ENCODE assay signal across 11 cellular contexts in the genomic region with DNA sequence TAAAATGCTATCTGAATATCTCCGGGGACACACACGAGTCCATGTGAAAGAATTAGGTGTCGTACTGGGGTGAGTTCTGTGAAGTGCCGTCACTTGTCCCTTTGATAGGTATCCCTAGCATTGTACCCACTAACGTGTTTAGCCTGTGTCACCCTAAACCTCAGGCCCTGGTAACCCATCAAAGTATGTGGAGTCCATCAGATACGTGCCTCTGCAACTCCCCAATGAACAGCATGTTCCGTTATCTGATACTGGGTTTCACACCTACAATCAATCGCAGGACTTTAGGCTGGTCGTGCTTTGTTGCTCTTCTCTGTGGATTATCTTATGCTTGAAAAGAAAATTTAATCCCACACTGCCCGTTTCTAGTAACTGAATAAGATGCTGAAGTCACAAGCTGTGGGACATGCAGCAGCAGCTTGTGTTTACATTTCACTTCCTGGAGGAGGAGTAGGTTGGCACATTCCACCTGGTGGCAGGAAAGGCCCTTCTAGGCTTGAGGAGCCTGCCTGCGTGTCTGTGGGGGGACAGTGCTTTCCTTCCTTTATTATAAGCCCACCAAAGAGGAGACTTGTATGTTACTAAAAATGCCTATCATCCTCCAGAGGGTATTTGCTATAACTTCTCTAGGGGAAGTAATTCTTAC.
DNase-seq lines count a peak whose midpoint lies in the region; ATAC-seq, FAIRE-seq and TF ChIP-seq lines count a peak whose summit lies in the region.
"Had no signal": no experiment of that assay in that cellular context is flagged by ENCODE, and none has a peak within 500 bp of the region (broad histone marks: within the 10 kb centered on the region; RNA-seq: fewer than 3 reads in every experiment).

No MANE protein-coding gene starts in this region.

- no peak for FAIRE-seq in A549 (lab: Jason Lieb, UNC)

- no peak for TF ChIP-seq EP300 in A549 (IDR thresholded peaks at IDR 0.05)

- peak; percentile 17 to 24; a peak in 2 of 5 replicates for TF ChIP-seq RAD21 in A549 (conservative IDR thresholded peaks at IDR 0.05 in 1 of 2, IDR thresholded peaks at IDR 0.05 in 1 of 2)

- DNase-seq in A549 (ENCODE audit: low read depth in 1 of 2, low spot score in 1 of 2) (peak in 1 of 2 experiments; percentile 23), H7 (peak; percentile 24), brain microvascular endothelial cell (peak; percentile 20), right lobe of liver (no peak), NCI-H1417 treated with DMSO at 0.1 percent for 48 hours (lab: John Stamatoyannopoulos, UW) (no peak), globus pallidus (ENCODE audit: low spot score) (no peak), hepatic stellate cell (ENCODE audit: low spot score) (no peak)
- DNase-seq: COR-L47, GM23248 had no signal

- H3K27ac ChIP-seq in A549 (peak overlapping the region; percentile 17 to 35; a peak in 4 of 6 replicates), brain microvascular endothelial cell (peak overlapping the region; percentile 60), right lobe of liver (no peak overlapping the region)
- H3K27ac ChIP-seq: GM23248 had no signal

- no peaks in the 10 kb centered on the region for H3K36me3 ChIP-seq in H7 (replicated peaks; ENCODE audit: control insufficient read depth, insufficient read depth, low read length)
- H3K36me3 ChIP-seq in brain microvascular endothelial cell (replicated peaks): no peaks in the 10 kb centered on the region
- H3K36me3 ChIP-seq in right lobe of liver: peaks cover 0 to 8% (median 1%) of the 10 kb centered on the region in 4 donors

- ATAC-seq in A549: peak; percentile 39 to 65; a peak in 5 of 6 replicates
- ATAC-seq in right lobe of liver: peak in 3 of 4 donors; percentile 22 to 38 (median 35)
- ATAC-seq in HG02870 (IDR thresholded peaks at IDR 0.05; ENCODE audit: unreplicated experiment): no peak

- H3K27me3 ChIP-seq in H7 (ENCODE audit: control insufficient read depth, insufficient read depth, low read length): no peaks in the 10 kb centered on the region
- H3K27me3 ChIP-seq in brain microvascular endothelial cell (replicated peaks): no peaks in the 10 kb centered on the region
- no peaks in the 10 kb centered on the region for H3K27me3 ChIP-seq in right lobe of liver

- TF ChIP-seq POLR2A in A549 (IDR thresholded peaks at IDR 0.05; ENCODE audit: low read length) (no peak), right lobe of liver (IDR thresholded peaks at IDR 0.05) (no peak)

- CTCF ChIA-PET in A549 (lab: Yijun Ruan, JAX): interaction anchor here (1.2 to 1.6 kb wide), 3 partner anchors 10 to 39 kb away, joined by 3 to 4 read pairs (median 3); no protein-coding TSS in a partner anchor

- H3K4me1 ChIP-seq in A549 (peaks cover 10% of the 10 kb centered on the region; the same call in 1 of the 3 replicates), right lobe of liver (peaks cover 0 to 9% (median 2%) of the 10 kb centered on the region in 4 donors)

- H3K9me3 ChIP-seq in A549 (no peaks in the 10 kb centered on the region), right lobe of liver (no peaks in the 10 kb centered on the region)

- intact Hi-C loops in right lobe of liver (cut with DNase I): no loop called here

- no peak for TF ChIP-seq CTCF in A549 (IDR thresholded peaks at IDR 0.05)
- peak; percentile 36 for TF ChIP-seq CTCF in brain microvascular endothelial cell (IDR thresholded peaks at IDR 0.05; ENCODE audit: low read depth, low read length, missing control alignments)
- peak in 1 of 4 donors; percentile 5 for TF ChIP-seq CTCF in right lobe of liver (IDR thresholded peaks at IDR 0.05)

- in situ Hi-C loops in brain microvascular endothelial cell (cut with HindIII; ENCODE audit: low pct_ligation_motif_present, low sequenced_read_pairs): no loop called here

- H3K4me3 ChIP-seq in A549 (no peak overlapping the region), H7 (ENCODE audit: insufficient read depth, low read depth, low read length) (no peak overlapping the region), brain microvascular endothelial cell (ENCODE audit: low read depth, low read length) (no peak overlapping the region), right lobe of liver (no peak overlapping the region)
- H3K4me3 ChIP-seq: GM23248, smooth muscle cell had no signal

- H3K4me2 ChIP-seq in A549: peak overlapping the region; percentile 25; the same call in 1 of the 3 replicates
- H3K4me2 ChIP-seq: smooth muscle cell had no signal

- POLR2A ChIA-PET in A549 (lab: Yijun Ruan, JAX): no interaction called here

- 69% methylated on average over 11 of the region's 11 CpGs for WGBS in A549 (ENCODE audit: missing lambda C conversion rate)
- 72% methylated on average over 7 of the region's 11 CpGs for WGBS in right lobe of liver (ENCODE audit: insufficient coverage, low coverage, low lambda C conversion rate, missing lambda C conversion rate)

TF ChIP-seq in A549, 52 proteins besides CTCF, POLR2A, EP300 and RAD21:
- no peak for TF ChIP-seq CBX8 (IDR thresholded peaks at IDR 0.05)
- no peak for TF ChIP-seq HOXA7 (CRISPR knock-in tag; IDR thresholded peaks at IDR 0.05)
- no peak for TF ChIP-seq JUNB (IDR thresholded peaks at IDR 0.05)
- no peak for TF ChIP-seq HES2 (IDR thresholded peaks at IDR 0.05)
- no peak for TF ChIP-seq CHD2 (IDR thresholded peaks at IDR 0.05; ENCODE audit: low read length, partially characterized antibody)
- no peak for TF ChIP-seq HDAC2 (IDR thresholded peaks at IDR 0.05)
- TF ChIP-seq HOXB13 (CRISPR knock-in tag; IDR thresholded peaks at IDR 0.05; ENCODE audit: low read depth): no peak
- TF ChIP-seq, protein P1, sequence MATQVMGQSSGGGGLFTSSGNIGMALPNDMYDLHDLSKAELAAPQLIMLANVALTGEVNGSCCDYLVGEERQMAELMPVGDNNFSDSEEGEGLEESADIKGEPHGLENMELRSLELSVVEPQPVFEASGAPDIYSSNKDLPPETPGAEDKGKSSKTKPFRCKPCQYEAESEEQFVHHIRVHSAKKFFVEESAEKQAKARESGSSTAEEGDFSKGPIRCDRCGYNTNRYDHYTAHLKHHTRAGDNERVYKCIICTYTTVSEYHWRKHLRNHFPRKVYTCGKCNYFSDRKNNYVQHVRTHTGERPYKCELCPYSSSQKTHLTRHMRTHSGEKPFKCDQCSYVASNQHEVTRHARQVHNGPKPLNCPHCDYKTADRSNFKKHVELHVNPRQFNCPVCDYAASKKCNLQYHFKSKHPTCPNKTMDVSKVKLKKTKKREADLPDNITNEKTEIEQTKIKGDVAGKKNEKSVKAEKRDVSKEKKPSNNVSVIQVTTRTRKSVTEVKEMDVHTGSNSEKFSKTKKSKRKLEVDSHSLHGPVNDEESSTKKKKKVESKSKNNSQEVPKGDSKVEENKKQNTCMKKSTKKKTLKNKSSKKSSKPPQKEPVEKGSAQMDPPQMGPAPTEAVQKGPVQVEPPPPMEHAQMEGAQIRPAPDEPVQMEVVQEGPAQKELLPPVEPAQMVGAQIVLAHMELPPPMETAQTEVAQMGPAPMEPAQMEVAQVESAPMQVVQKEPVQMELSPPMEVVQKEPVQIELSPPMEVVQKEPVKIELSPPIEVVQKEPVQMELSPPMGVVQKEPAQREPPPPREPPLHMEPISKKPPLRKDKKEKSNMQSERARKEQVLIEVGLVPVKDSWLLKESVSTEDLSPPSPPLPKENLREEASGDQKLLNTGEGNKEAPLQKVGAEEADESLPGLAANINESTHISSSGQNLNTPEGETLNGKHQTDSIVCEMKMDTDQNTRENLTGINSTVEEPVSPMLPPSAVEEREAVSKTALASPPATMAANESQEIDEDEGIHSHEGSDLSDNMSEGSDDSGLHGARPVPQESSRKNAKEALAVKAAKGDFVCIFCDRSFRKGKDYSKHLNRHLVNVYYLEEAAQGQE (IDR thresholded peaks at IDR 0.05): no peak
- TF ChIP-seq RFX5 (IDR thresholded peaks at IDR 0.05): no peak
- TF ChIP-seq FOSL2 (IDR thresholded peaks at IDR 0.05): no peak
- no peak for TF ChIP-seq FOSL2 (CRISPR knock-in tag; IDR thresholded peaks at IDR 0.05)

Comparison
In these comparisons a context has a peak if more than half of its experiments do, and no peak if none do; other contexts are left out.
1. DNase-seq: peak in H7 (single experiment) and brain microvascular endothelial cell (single experiment); none in right lobe of liver (0 of 3), NCI-H1417 treated with DMSO at 0.1 percent for 48 hours (single experiment), globus pallidus (single experiment) and hepatic stellate cell (single experiment).
2. H3K27ac ChIP-seq: peak in A549 (2 of 2) and brain microvascular endothelial cell (single experiment); none in right lobe of liver (0 of 3).